2 cellular contexts compared by ENCODE assay signal in genomic region chr5:36722913-36723312, GRCh38.
TF ChIP-seq lines count a peak whose summit lies in the region.

No MANE protein-coding gene starts in this region.

TF ChIP-seq in GM23338, 12 proteins besides CTCF, POLR2A, EP300 and RAD21 (continued from another document):
- TF ChIP-seq ZNF462 (CRISPR knock-in tag; IDR thresholded peaks at IDR 0.05) (no peak), JUNB (IDR thresholded peaks at IDR 0.05; ENCODE audit: unreplicated experiment) (no peak), ZNF331 (CRISPR knock-in tag; IDR thresholded peaks at IDR 0.05; ENCODE audit: low read depth) (no peak), ZNF114 (CRISPR knock-in tag; IDR thresholded peaks at IDR 0.05) (no peak), CREB1 (CRISPR knock-in tag; IDR thresholded peaks at IDR 0.05; ENCODE audit: low read depth) (no peak), REST (IDR thresholded peaks at IDR 0.05; ENCODE audit: unreplicated experiment) (no peak), NANOG (IDR thresholded peaks at IDR 0.05; ENCODE audit: borderline replicate concordance) (no peak), EZH2 (IDR thresholded peaks at IDR 0.05; ENCODE audit: low read depth, unreplicated experiment) (no peak), STAT1 (IDR thresholded peaks at IDR 0.05; ENCODE audit: unreplicated experiment) (no peak), ETS1 (IDR thresholded peaks at IDR 0.05) (no peak)

TF ChIP-seq in WTC11, 78 proteins besides CTCF, POLR2A, EP300 and RAD21 (continued from another document):
- no peak for TF ChIP-seq IRF1 (CRISPR knock-in tag; IDR thresholded peaks at IDR 0.05)
- no peak for TF ChIP-seq PREB (CRISPR knock-in tag; IDR thresholded peaks at IDR 0.05; ENCODE audit: borderline replicate concordance)
